In genomic region chr5:80182802-80183645, GRCh38 we compare ENCODE assay signal across 13 cellular contexts.
DNase-seq lines count a peak whose midpoint lies in the region; ATAC-seq and TF ChIP-seq lines count a peak whose summit lies in the region.
"Had no signal": no experiment of that assay in that cellular context is flagged by ENCODE, and none has a peak within 500 bp of the region (broad histone marks: within the 10 kb centered on the region; RNA-seq: fewer than 3 reads in every experiment).

No MANE protein-coding gene starts in this region.

- WGBS in esophagus squamous epithelium, 2 donors, result 35 to 62% methylated on average over 7 of the region's 7 CpGs

- H3K9me2 ChIP-seq in SU-DHL-6 (replicated peaks; ENCODE audit: insufficient read depth, low read length), result no peaks in the 10 kb centered on the region

- TF ChIP-seq POLR2A in esophagus squamous epithelium (IDR thresholded peaks at IDR 0.05), result no peak

- peaks cover 68% of the 10 kb centered on the region for H3K79me2 ChIP-seq in SU-DHL-6 (ENCODE audit: insufficient read depth, low read length)

- H3K27me3 Mint-ChIP-seq in activated CD4-positive, alpha-beta T cell treated with anti-CD3 and anti-CD28 coated beads, Interleukin-2, amount 10 ng/mL, durations not matched to agents 24 days and 14 days, result no peaks in the 10 kb centered on the region

- H3K4me2 ChIP-seq in SU-DHL-6 (ENCODE audit: low read depth, low read length, poor library complexity, severe bottlenecking), result peak overlapping the region; percentile 79

- peak overlapping the region; percentile 8 for H3K4me3 ChIP-seq in SU-DHL-6 (ENCODE audit: insufficient read depth, low read length, poor library complexity, severe bottlenecking)
- H3K4me3 ChIP-seq in esophagus squamous epithelium, result no peak overlapping the region
- H3K4me3 ChIP-seq: skin epidermis, vagina had no signal

- peak; percentile 76 for DNase-seq in activated CD4-positive, alpha-beta T cell treated with anti-CD3 and anti-CD28 coated beads, Interleukin-2, amount 10 ng/mL, durations not matched to agents 24 days and 14 days
- no peak for DNase-seq in activated CD4-positive, alpha-beta T cell treated with anti-CD3 and anti-CD28 coated beads for 1 hour
- DNase-seq in esophagus squamous epithelium (lab: John Stamatoyannopoulos, UW) (no peak), SIG-M5 (lab: John Stamatoyannopoulos, UW) (no peak)
- no peak for DNase-seq in stimulated activated naive CD8-positive, alpha-beta T cell treated with anti-CD3 and anti-CD28 coated beads, Interleukin-15, Interleukin-2, amounts not matched to agents 100 U/mL and 50 U/mL, for 24 hours
- DNase-seq: cortex of kidney, kidney, NCI-H187 treated with DMSO at 0.1 percent for 48 hours had no signal

- peaks cover 38 to 80% (median 50%) of the 10 kb centered on the region in 3 donors for H3K4me1 ChIP-seq in esophagus squamous epithelium

- H3K4me3 Mint-ChIP-seq in activated CD4-positive, alpha-beta T cell treated with anti-CD3 and anti-CD28 coated beads, Interleukin-2, amount 10 ng/mL, durations not matched to agents 24 days and 14 days, result peak overlapping the region; percentile 58

- no peaks in the 10 kb centered on the region for H3K9me3 ChIP-seq in SU-DHL-6 (ENCODE audit: insufficient read depth, low read length)
- no peaks in the 10 kb centered on the region for H3K9me3 ChIP-seq in esophagus squamous epithelium
- H3K9me3 ChIP-seq: vagina had no signal

- intact Hi-C loops in activated CD4-positive, alpha-beta T cell treated with anti-CD3 and anti-CD28 coated beads, Interleukin-2, amount 10 ng/mL, durations not matched to agents 24 days and 14 days (cut with micrococcal nuclease), result loop anchor here (5.0 kb wide), 1 partner anchor 191 kb away; the partner anchor contains the start of gene MTX3
- intact Hi-C loops in esophagus squamous epithelium (cut with DNase I), result no loop called here

- H3K27me3 ChIP-seq in SU-DHL-6 (ENCODE audit: low read length) (no peaks in the 10 kb centered on the region), esophagus squamous epithelium (no peaks in the 10 kb centered on the region)
- H3K27me3 ChIP-seq: vagina had no signal

- no peaks in the 10 kb centered on the region for H4K20me1 ChIP-seq in SU-DHL-6 (ENCODE audit: low read depth, low read length)

- H3K4me1 Mint-ChIP-seq in activated CD4-positive, alpha-beta T cell treated with anti-CD3 and anti-CD28 coated beads, Interleukin-2, amount 10 ng/mL, durations not matched to agents 24 days and 14 days, result peaks cover 70% of the 10 kb centered on the region

- H3K9me3 Mint-ChIP-seq in activated CD4-positive, alpha-beta T cell treated with anti-CD3 and anti-CD28 coated beads, Interleukin-2, amount 10 ng/mL, durations not matched to agents 24 days and 14 days, result no peaks in the 10 kb centered on the region

- H3K9ac ChIP-seq in SU-DHL-6 (ENCODE audit: low read length), result peak overlapping the region; percentile 58

- H3K27ac ChIP-seq in SU-DHL-6 (ENCODE audit: low read depth, low read length) (peak overlapping the region; percentile 99), esophagus squamous epithelium (peak overlapping the region; percentile 65 to 84 (median 80))
- H3K27ac ChIP-seq: vagina had no signal

- H3K36me3 ChIP-seq in SU-DHL-6 (ENCODE audit: low read length) (peaks cover 10% of the 10 kb centered on the region), esophagus squamous epithelium (peaks cover 0 to under 1% (median 0%) of the 10 kb centered on the region in 3 donors)
- H3K36me3 ChIP-seq: vagina had no signal

- TF ChIP-seq CTCF in SU-DHL-6 (IDR thresholded peaks at IDR 0.05; ENCODE audit: insufficient read depth, low read length, poor library complexity, severe bottlenecking), result no peak
- no peak for TF ChIP-seq CTCF in esophagus squamous epithelium (IDR thresholded peaks at IDR 0.05)

- H3K36me3 Mint-ChIP-seq in activated CD4-positive, alpha-beta T cell treated with anti-CD3 and anti-CD28 coated beads, Interleukin-2, amount 10 ng/mL, durations not matched to agents 24 days and 14 days (ENCODE audit: low read depth), result peaks cover 18% of the 10 kb centered on the region

- H3F3A ChIP-seq in SU-DHL-6 (ENCODE audit: insufficient read depth), result peaks cover 73% of the 10 kb centered on the region

- ATAC-seq in stimulated activated naive CD8-positive, alpha-beta T cell treated with anti-CD3 and anti-CD28 coated beads, Interleukin-15, Interleukin-2, amounts not matched to agents 100 U/mL and 50 U/mL, for 24 hours, result peak; percentile 40
- ATAC-seq in HG03469 (IDR thresholded peaks at IDR 0.05; ENCODE audit: unreplicated experiment), result no peak
- ATAC-seq in GM18909 (IDR thresholded peaks at IDR 0.05; ENCODE audit: poor library complexity, unreplicated experiment), result no peak

- no peak overlapping the region for H2AFZ ChIP-seq in SU-DHL-6 (ENCODE audit: low read depth, low read length, severe bottlenecking)

- H3K27ac Mint-ChIP-seq in activated CD4-positive, alpha-beta T cell treated with anti-CD3 and anti-CD28 coated beads, Interleukin-2, amount 10 ng/mL, durations not matched to agents 24 days and 14 days, result peak overlapping the region; percentile 92
